ENCODE assay signal across 1 cellular context in the genomic region with DNA sequence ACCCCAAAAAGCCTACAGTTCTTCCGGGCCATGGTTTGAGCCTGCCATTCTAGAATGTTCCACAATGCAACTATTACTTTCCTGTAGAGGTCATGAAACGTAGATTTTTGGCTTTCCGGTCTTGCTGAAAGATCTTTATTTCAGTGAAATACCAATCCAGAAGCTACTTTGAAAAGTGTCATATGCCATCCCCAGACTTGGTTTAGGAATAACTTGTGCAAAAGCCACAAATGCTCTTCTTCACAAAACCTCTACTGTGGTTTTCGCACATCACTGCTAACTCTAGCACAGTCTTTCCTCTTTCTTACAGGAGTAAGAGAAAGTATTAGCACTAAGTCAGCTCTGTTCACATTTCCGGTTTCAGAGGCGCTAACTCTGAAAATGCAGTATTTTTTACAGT.
TF ChIP-seq lines count a peak whose summit lies in the region.

No MANE protein-coding gene starts in this region.

TF ChIP-seq in HepG2, 621 proteins besides CTCF, POLR2A, EP300 and RAD21 (continued from another document):
- TF ChIP-seq, protein P1, sequence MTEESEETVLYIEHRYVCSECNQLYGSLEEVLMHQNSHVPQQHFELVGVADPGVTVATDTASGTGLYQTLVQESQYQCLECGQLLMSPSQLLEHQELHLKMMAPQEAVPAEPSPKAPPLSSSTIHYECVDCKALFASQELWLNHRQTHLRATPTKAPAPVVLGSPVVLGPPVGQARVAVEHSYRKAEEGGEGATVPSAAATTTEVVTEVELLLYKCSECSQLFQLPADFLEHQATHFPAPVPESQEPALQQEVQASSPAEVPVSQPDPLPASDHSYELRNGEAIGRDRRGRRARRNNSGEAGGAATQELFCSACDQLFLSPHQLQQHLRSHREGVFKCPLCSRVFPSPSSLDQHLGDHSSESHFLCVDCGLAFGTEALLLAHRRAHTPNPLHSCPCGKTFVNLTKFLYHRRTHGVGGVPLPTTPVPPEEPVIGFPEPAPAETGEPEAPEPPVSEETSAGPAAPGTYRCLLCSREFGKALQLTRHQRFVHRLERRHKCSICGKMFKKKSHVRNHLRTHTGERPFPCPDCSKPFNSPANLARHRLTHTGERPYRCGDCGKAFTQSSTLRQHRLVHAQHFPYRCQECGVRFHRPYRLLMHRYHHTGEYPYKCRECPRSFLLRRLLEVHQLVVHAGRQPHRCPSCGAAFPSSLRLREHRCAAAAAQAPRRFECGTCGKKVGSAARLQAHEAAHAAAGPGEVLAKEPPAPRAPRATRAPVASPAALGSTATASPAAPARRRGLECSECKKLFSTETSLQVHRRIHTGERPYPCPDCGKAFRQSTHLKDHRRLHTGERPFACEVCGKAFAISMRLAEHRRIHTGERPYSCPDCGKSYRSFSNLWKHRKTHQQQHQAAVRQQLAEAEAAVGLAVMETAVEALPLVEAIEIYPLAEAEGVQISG (CRISPR knock-in tag; IDR thresholded peaks at IDR 0.05): no peak
